ENCODE assay signal across 20 cellular contexts in the genomic region with DNA sequence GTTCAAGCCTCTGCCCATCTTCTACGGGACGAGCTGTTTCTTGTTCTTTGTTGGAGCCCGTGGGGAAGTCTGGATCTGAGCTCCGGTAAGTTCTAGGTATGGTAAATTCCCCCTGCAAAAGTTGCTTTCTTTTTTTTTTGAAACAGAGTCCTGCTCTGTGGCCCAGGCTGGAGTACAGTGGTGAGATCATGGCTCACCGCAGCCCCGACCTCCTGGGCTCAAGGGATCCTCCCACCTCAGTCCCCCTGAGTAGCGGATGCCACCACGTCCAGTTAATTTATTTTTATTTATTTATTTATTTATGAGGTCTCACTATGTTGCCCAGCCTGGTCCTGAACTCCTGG. TPM values are rescaled to one million over a fixed set of nuclear protein-coding genes. Genes with fewer than 3 reads are reported as not detected.
DNase-seq lines count a peak whose midpoint lies in the region; ATAC-seq and TF ChIP-seq lines count a peak whose summit lies in the region.
"Had no signal": no experiment of that assay in that cellular context is flagged by ENCODE, and none has a peak within 500 bp of the region (broad histone marks: within the 10 kb centered on the region; RNA-seq: fewer than 3 reads in every experiment).

No MANE protein-coding gene starts in this region.

- POLR2A ChIA-PET in GM10248 (lab: Yijun Ruan, JAX), result no interaction called here

- ATAC-seq in Right ventricle myocardium inferior (no peak), HG02798 (IDR thresholded peaks at IDR 0.05; ENCODE audit: poor library complexity, unreplicated experiment) (peak; percentile 40), HG03571 (IDR thresholded peaks at IDR 0.05; ENCODE audit: unreplicated experiment) (peak; percentile 28), gastroesophageal sphincter (no peak)
- ATAC-seq: heart left ventricle had no signal

- peaks cover 5 to 16% of the 10 kb centered on the region in 2 donors for H3K36me3 Mint-ChIP-seq in CD14-positive monocyte
- H3K36me3 Mint-ChIP-seq in progenitor cell of endocrine pancreas (ENCODE audit: insufficient read depth), result no peaks in the 10 kb centered on the region
- H3K36me3 Mint-ChIP-seq: activated naive CD8-positive, alpha-beta T cell had no signal

- H3K27ac Mint-ChIP-seq in CD14-positive monocyte (peak overlapping the region in 1 of 7 donors; percentile 11), progenitor cell of endocrine pancreas (no peak overlapping the region)

- H3K4me3 Mint-ChIP-seq in CD14-positive monocyte (no peak overlapping the region), progenitor cell of endocrine pancreas (ENCODE audit: low read depth) (no peak overlapping the region)
- H3K4me3 Mint-ChIP-seq: activated naive CD8-positive, alpha-beta T cell; activated T-cell treated with anti-CD3 and anti-CD28 coated beads, Interleukin-2, amount 50 U/mL, for 24 hours; neural crest cell had no signal

- H3K9me3 Mint-ChIP-seq in CD14-positive monocyte, result no peaks in the 10 kb centered on the region
- H3K9me3 Mint-ChIP-seq in progenitor cell of endocrine pancreas (ENCODE audit: low read depth), result no peaks in the 10 kb centered on the region
- H3K9me3 Mint-ChIP-seq: activated T-cell treated with anti-CD3 and anti-CD28 coated beads, Interleukin-2, amount 50 U/mL, for 24 hours; neural crest cell had no signal

- TF ChIP-seq EP300 in gastroesophageal sphincter (IDR thresholded peaks at IDR 0.05), result no peak

- H3K4me1 ChIP-seq in right atrium auricular region (peaks cover 0 to 55% of the 10 kb centered on the region in 2 donors), gastroesophageal sphincter (peaks cover 0 to 85% (median 14%) of the 10 kb centered on the region in 3 donors)

- peaks cover 0 to 1% (median 0%) of the 10 kb centered on the region in 3 donors for H3K27me3 Mint-ChIP-seq in CD14-positive monocyte (ENCODE audit: low read depth in 3 of 3)
- H3K27me3 Mint-ChIP-seq in progenitor cell of endocrine pancreas, result no peaks in the 10 kb centered on the region
- H3K27me3 Mint-ChIP-seq: activated naive CD8-positive, alpha-beta T cell; activated T-cell treated with anti-CD3 and anti-CD28 coated beads, Interleukin-2, amount 50 U/mL, for 24 hours had no signal

- DNase-seq in Right ventricle myocardium inferior (ENCODE audit: missing footprints), result peak; percentile 39
- DNase-seq in right atrium auricular region (ENCODE audit: low spot score), result no peak
- DNase-seq in CD14-positive monocyte (ENCODE audit: low spot score), result no peak
- no peak for DNase-seq in progenitor cell of endocrine pancreas (ENCODE audit: low spot score, unreplicated experiment)
- no peak for DNase-seq in GM10248 (ENCODE audit: extremely low spot score)
- DNase-seq: activated T-cell treated with anti-CD3 and anti-CD28 coated beads, Interleukin-2, amount 50 U/mL, for 24 hours; brain microvascular endothelial cell; DND-41; H7; heart left ventricle; NCI-H187; NCI-H524 treated with DMSO at 0.1 percent for 48 hours; PC-9 had no signal

- TF ChIP-seq CTCF in right atrium auricular region (IDR thresholded peaks at IDR 0.05), result no peak
- TF ChIP-seq CTCF in gastroesophageal sphincter (IDR thresholded peaks at IDR 0.05), result no peak
- no peak for TF ChIP-seq CTCF in CD14-positive monocyte (IDR thresholded peaks at IDR 0.05)
- TF ChIP-seq CTCF in progenitor cell of endocrine pancreas (IDR thresholded peaks at IDR 0.05; ENCODE audit: unreplicated experiment), result no peak
- TF ChIP-seq CTCF in GM10248 (IDR thresholded peaks at IDR 0.05; ENCODE audit: control extremely low read depth, extremely low read depth, low read depth, missing control alignments), result no peak

- H3K36me3 ChIP-seq in right atrium auricular region (no peaks in the 10 kb centered on the region), gastroesophageal sphincter (peaks cover 0 to 3% of the 10 kb centered on the region in 2 donors)
- H3K36me3 ChIP-seq: brain microvascular endothelial cell, suprapubic skin had no signal

- H3K4me3 ChIP-seq in right atrium auricular region, result no peak overlapping the region
- H3K4me3 ChIP-seq in gastroesophageal sphincter, result no peak overlapping the region
- H3K4me3 ChIP-seq: heart left ventricle, PC-9, suprapubic skin had no signal

- H3K27ac ChIP-seq in right atrium auricular region, result no peak overlapping the region
- no peak overlapping the region for H3K27ac ChIP-seq in gastroesophageal sphincter
- H3K27ac ChIP-seq: 22Rv1, brain microvascular endothelial cell, heart left ventricle, PC-9, suprapubic skin had no signal

- WGBS in gastroesophageal sphincter (ENCODE audit: low coverage in 1 of 2), 2 donors, result 90 to 100% methylated on average over 5 to 6 of the region's 8 CpGs

- no peaks in the 10 kb centered on the region for H3K9me3 ChIP-seq in right atrium auricular region
- no peaks in the 10 kb centered on the region for H3K9me3 ChIP-seq in gastroesophageal sphincter
- H3K9me3 ChIP-seq: heart left ventricle, suprapubic skin had no signal

- no peak for TF ChIP-seq POLR2A in gastroesophageal sphincter (IDR thresholded peaks at IDR 0.05)

- intact Hi-C loops in Right ventricle myocardium inferior (cut with DNase I) (no loop called here), CD14-positive monocyte (cut with micrococcal nuclease) (no loop called here)

- H3K4me1 Mint-ChIP-seq in CD14-positive monocyte, result peaks cover 6% of the 10 kb centered on the region
- peaks cover 1% of the 10 kb centered on the region for H3K4me1 Mint-ChIP-seq in progenitor cell of endocrine pancreas (ENCODE audit: low read depth)

- CTCF ChIA-PET in GM10248 (lab: Yijun Ruan, JAX), result interaction anchor here (1.0 to 1.9 kb wide), 2 partner anchors 53 to 131 kb away, joined by 3 to 9 read pairs; no protein-coding TSS in a partner anchor

- no peaks in the 10 kb centered on the region for H3K27me3 ChIP-seq in right atrium auricular region
- H3K27me3 ChIP-seq in gastroesophageal sphincter, result no peaks in the 10 kb centered on the region
- H3K27me3 ChIP-seq: brain microvascular endothelial cell, heart left ventricle, suprapubic skin had no signal

RNA-seq across cellular contexts. Expression of a gene that starts 35.5 kb away (rescaled TPM):
- total RNA-seq in Right ventricle myocardium inferior (48.7 TPM), right atrium auricular region (10 to 100 TPM; 22.0 to 27.9 TPM), gastroesophageal sphincter (100 to 1,000 TPM in 2 of 4 donors, 10 to 100 TPM in 2; 59.6 to 103 (median 87.8) TPM), progenitor cell of endocrine pancreas (30.4 and 33.3 TPM in 2 replicates)
- polyA plus RNA-seq in CD14-positive monocyte, result 10 to 100 TPM; 22.1 to 22.5 TPM

RNA-seq across cellular contexts. Expression of a gene that starts 50.0 kb away (rescaled TPM):
- total RNA-seq in Right ventricle myocardium inferior (10.5 TPM), right atrium auricular region (10 to 100 TPM in 1 of 2 donors, 1 to 10 TPM in 1; 4.4 to 24.5 TPM), gastroesophageal sphincter (1 to 10 TPM; 3.3 to 7.8 (median 4.9) TPM), progenitor cell of endocrine pancreas (15.2 and 15.9 TPM in 2 replicates)
- not detected for polyA plus RNA-seq in CD14-positive monocyte

Comparison
In these comparisons a context has a peak if more than half of its experiments do, and no peak if none do; other contexts are left out.
1. ATAC-seq: peak in HG02798 (single experiment) and HG03571 (single experiment); none in Right ventricle myocardium inferior (single experiment) and gastroesophageal sphincter (single experiment).